In genomic region chr10:15097011-15097812, GRCh38 we compare ENCODE assay signal across 8 cellular contexts. TPM values are rescaled to one million over a fixed set of nuclear protein-coding genes. Genes with fewer than 3 reads are reported as not detected.
DNase-seq lines count a peak whose midpoint lies in the region; ATAC-seq and TF ChIP-seq lines count a peak whose summit lies in the region.

RPP38 (plus strand) TSS chr10:15097355; CDS start chr10:15103315, 5,960 bp downstream.

- peak within 1 kb of the TSS; percentile 90 to 92 for H3K27ac ChIP-seq in prostate gland

- H3K36me3 Mint-ChIP-seq in T-helper 17 cell (ENCODE audit: low read depth) = peaks cover 3% of the 10 kb centered on the region

- TF ChIP-seq POLR2A in prostate gland (IDR thresholded peaks at IDR 0.05) = peak; percentile 59

- H3K27me3 Mint-ChIP-seq in T-helper 17 cell = no peaks in the 10 kb centered on the region

- 0% methylated on average over 72 of the region's 84 CpGs for WGBS in prostate gland

- H3K9me3 ChIP-seq in T-helper 17 cell (ENCODE audit: control insufficient read depth, low read length, poor library complexity, severe bottlenecking) (no peaks in the 10 kb centered on the region), prostate gland (no peaks in the 10 kb centered on the region)

- ATAC-seq in GM18499 (IDR thresholded peaks at IDR 0.05; ENCODE audit: insufficient read depth, unreplicated experiment) (peak; percentile 71), HG02885 (IDR thresholded peaks at IDR 0.05; ENCODE audit: poor library complexity, unreplicated experiment) (peak; percentile 85), T-helper 17 cell (peak; percentile 79), left ventricle myocardium superior (peak; percentile 98)

- peak within 1 kb of the TSS; percentile 85 to 86 for H3K4me3 ChIP-seq in prostate gland

- intact Hi-C loops in left ventricle myocardium superior (cut with micrococcal nuclease) = no loop called here
- intact Hi-C loops in prostate gland (cut with DNase I) = loop anchor here (5.0 to 10.0 kb wide), 2 partner anchors 140 to 262 kb away; partner anchors contain the start of genes CDNF, HSPA14, MEIG1 and MSANTD7

- H3K4me1 ChIP-seq in prostate gland (replicated peaks) = no peaks in the 10 kb centered on the region

- DNase-seq in NCI-H1694 (lab: John Stamatoyannopoulos, UW) (peak; percentile 73), T-helper 17 cell (peak; percentile 89 to 91 (median 90)), amygdala (lab: John Stamatoyannopoulos, UW) (peak; percentile 59 to 99 (median 94)), left ventricle myocardium superior (peak; percentile 97), prostate gland (ENCODE audit: low spot score) (peak; percentile 94), ureter (ENCODE audit: low spot score) (peak; percentile 97)

- no peaks in the 10 kb centered on the region for H3K27me3 ChIP-seq in prostate gland (replicated peaks; ENCODE audit: insufficient read depth)

- peak in 1 of 4 experiments; percentile 17 for TF ChIP-seq CTCF in prostate gland (IDR thresholded peaks at IDR 0.05)

- H3K27ac Mint-ChIP-seq in T-helper 17 cell = peak within 1 kb of the TSS; percentile 99

- peaks cover 27% of the 10 kb centered on the region for H3K4me1 Mint-ChIP-seq in T-helper 17 cell

- H3K4me3 Mint-ChIP-seq in T-helper 17 cell = peak within 1 kb of the TSS; percentile 98

- H3K36me3 ChIP-seq in prostate gland = no peaks in the 10 kb centered on the region

RNA-seq across cellular contexts. Expression of gene RPP38, which starts in this region (rescaled TPM):
- total RNA-seq in T-helper 17 cell (10 to 100 TPM; 12.1 to 14.3 TPM), left ventricle myocardium superior (8.4 TPM), prostate gland (10 to 100 TPM; 17.5 to 20.9 TPM), ureter (19.1 TPM)

Comparison
In these comparisons a context has a peak if more than half of its experiments do, and no peak if none do; other contexts are left out.
1. Peak in every context shown above with its lines: DNase-seq, ATAC-seq, H3K4me3 ChIP-seq and H3K27ac ChIP-seq.